20 cellular contexts compared by ENCODE assay signal in the genomic region with DNA sequence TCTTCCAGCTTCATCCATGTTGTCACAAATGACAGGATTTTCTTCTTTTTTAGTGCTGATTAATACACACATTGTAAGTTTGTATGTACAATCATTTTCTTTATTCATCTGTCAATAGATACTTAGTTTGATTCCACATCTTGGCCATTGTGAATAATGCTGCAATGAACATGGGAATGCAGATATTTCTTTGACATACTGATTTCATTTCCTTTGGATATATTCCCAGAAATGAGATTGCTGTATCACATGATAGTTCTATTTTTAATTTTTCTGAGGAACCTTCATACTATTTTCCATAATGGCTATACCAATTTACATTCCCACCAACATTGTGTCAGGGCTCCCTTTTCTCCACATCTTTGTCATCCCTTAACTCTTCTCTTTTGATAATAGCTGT.
"Had no signal": no experiment of that assay in that cellular context is flagged by ENCODE, and none has a peak within 500 bp of the region (broad histone marks: within the 10 kb centered on the region; RNA-seq: fewer than 3 reads in every experiment).

No MANE protein-coding gene starts in this region.

- H3K4me3 ChIP-seq: dorsolateral prefrontal cortex, spleen, upper lobe of right lung had no signal

- H3K36me3 ChIP-seq: spleen, upper lobe of right lung had no signal

- H3K27me3 ChIP-seq: dorsolateral prefrontal cortex, spleen, upper lobe of right lung had no signal

- H3K4me1 ChIP-seq: spleen, upper lobe of right lung had no signal

- H3K27ac Mint-ChIP-seq: activated T-cell treated with anti-CD3 and anti-CD28 coated beads, Interleukin-2, amount 50 U/mL, for 72 hours; nephron; stimulated activated memory B cell treated with anti-CD40 and anti-IgM and Interleukin-4, amounts not matched to agents 10 μg/mL and 1 μg/mL and 100 μg/mL, for 72 hours had no signal

- FAIRE-seq: colon, kidney had no signal

- H3K4me1 Mint-ChIP-seq: nephron; stimulated activated memory B cell treated with anti-CD40 and anti-IgM and Interleukin-4, amounts not matched to agents 10 μg/mL and 1 μg/mL and 100 μg/mL, for 72 hours had no signal

- H3K36me3 Mint-ChIP-seq: stimulated activated memory B cell treated with anti-CD40 and anti-IgM and Interleukin-4, amounts not matched to agents 10 μg/mL and 1 μg/mL and 100 μg/mL, for 72 hours had no signal

- H3K27ac ChIP-seq: dorsolateral prefrontal cortex, epithelial cell of prostate, spleen, upper lobe of right lung, VCaP had no signal

- DNase-seq: activated CD4-positive, alpha-beta T cell treated with anti-CD3 and anti-CD28 coated beads, Interleukin-2, amount 50 U/mL, for 4 hours; activated CD4-positive, CD25-positive, alpha-beta regulatory T cell treated with anti-CD3 and anti-CD28 coated beads, Interleukin-2, amount 50 U/mL, for 72 hours; activated effector memory CD4-positive, alpha-beta T cell treated with anti-CD3 and anti-CD28 coated beads, Interleukin-2, amount 50 U/mL, for 16 hours; activated naive CD4-positive, alpha-beta T cell treated with anti-CD3 and anti-CD28 coated beads, Interleukin-2, amount 50 U/mL, for 16 hours; activated T-cell treated with anti-CD3 and anti-CD28 coated beads, Interleukin-2, amount 50 U/mL, for 72 hours; dorsolateral prefrontal cortex; hippocampal formation; kidney; mammary epithelial cell; midbrain; spleen; stimulated activated CD4-positive, alpha-beta T cell treated with anti-CD3 and anti-CD28 coated beads, Interleukin-4, amount 100 ng/mL, for 4 hours; SW 1271; T-helper 2 cell; upper lobe of right lung had no signal

- H3K27me3 Mint-ChIP-seq: stimulated activated memory B cell treated with anti-CD40 and anti-IgM and Interleukin-4, amounts not matched to agents 10 μg/mL and 1 μg/mL and 100 μg/mL, for 72 hours had no signal

- H3K4me3 Mint-ChIP-seq: activated T-cell treated with anti-CD3 and anti-CD28 coated beads, Interleukin-2, amount 50 U/mL, for 72 hours; nephron; stimulated activated memory B cell treated with anti-CD40 and anti-IgM and Interleukin-4, amounts not matched to agents 10 μg/mL and 1 μg/mL and 100 μg/mL, for 72 hours had no signal
